Comparison of ENCODE assay signal across 28 cellular contexts in genomic region chr1:62334434-62334833, GRCh38. TPM values are rescaled to one million over a fixed set of nuclear protein-coding genes. Genes with fewer than 3 reads are reported as not detected.
DNase-seq lines count a peak whose midpoint lies in the region; ATAC-seq and TF ChIP-seq lines count a peak whose summit lies in the region.
"Had no signal": no experiment of that assay in that cellular context is flagged by ENCODE, and none has a peak within 500 bp of the region (broad histone marks: within the 10 kb centered on the region; RNA-seq: fewer than 3 reads in every experiment).

No MANE protein-coding gene starts in this region.

- H3K9me3 ChIP-seq in vagina, result no peaks in the 10 kb centered on the region
- H3K9me3 ChIP-seq: neutrophil, psoas muscle, SK-N-SH, suprapubic skin had no signal

- no peaks in the 10 kb centered on the region for H3K27me3 Mint-ChIP-seq in activated naive CD8-positive, alpha-beta T cell treated with anti-CD3 and anti-CD28 coated beads, Interleukin-2, amount 10 ng/mL, durations not matched to agents 7 days and 5 days
- H3K27me3 Mint-ChIP-seq in activated naive CD8-positive, alpha-beta T cell treated with anti-CD3 and anti-CD28 coated beads, Interleukin-2, amount 50 U/mL, for 24 hours, result no peaks in the 10 kb centered on the region
- H3K27me3 Mint-ChIP-seq in WTC11 (ENCODE audit: low read depth), result no peaks in the 10 kb centered on the region; the same call in 1 of the 2 replicates
- peaks cover 6% of the 10 kb centered on the region for H3K27me3 Mint-ChIP-seq in type B pancreatic cell
- H3K27me3 Mint-ChIP-seq in activated T-helper 2 cell treated with anti-CD3 and anti-CD28 coated beads, Interferon-gamma antibody, Interleukin-2, Interleukin-4, amounts not matched to agents 10 μg/mL and 5 μg/mL and 100 μg/mL, durations not matched to agents 14 hours and 24 hours and 36 hours (ENCODE audit: low read depth), result no peaks in the 10 kb centered on the region

- TF ChIP-seq CTCF in WTC11 (IDR thresholded peaks at IDR 0.05) (no peak), type B pancreatic cell (conservative IDR thresholded peaks at IDR 0.05) (peak; percentile 50), vagina (IDR thresholded peaks at IDR 0.05) (no peak)

- CTCF ChIA-PET in WTC11 (lab: Charles Lee), result interaction anchor here (0.8 kb wide), 1 partner anchor 67 kb away, joined by 3 read pairs; no protein-coding TSS in a partner anchor

- POLR2A ChIA-PET in activated naive CD8-positive, alpha-beta T cell treated with anti-CD3 and anti-CD28 coated beads, Interleukin-2, amount 10 ng/mL, durations not matched to agents 7 days and 5 days (lab: Charles Lee), result no interaction called here
- POLR2A ChIA-PET in WTC11 (lab: Charles Lee), result no interaction called here

- peaks cover 11% of the 10 kb centered on the region for H3K4me1 Mint-ChIP-seq in activated naive CD8-positive, alpha-beta T cell treated with anti-CD3 and anti-CD28 coated beads, Interleukin-2, amount 10 ng/mL, durations not matched to agents 7 days and 5 days
- H3K4me1 Mint-ChIP-seq in activated naive CD8-positive, alpha-beta T cell treated with anti-CD3 and anti-CD28 coated beads, Interleukin-2, amount 50 U/mL, for 24 hours, result peaks cover 3% of the 10 kb centered on the region
- peaks cover 19% of the 10 kb centered on the region for H3K4me1 Mint-ChIP-seq in WTC11
- peaks cover 22% of the 10 kb centered on the region for H3K4me1 Mint-ChIP-seq in type B pancreatic cell (ENCODE audit: unreplicated experiment)
- no peaks in the 10 kb centered on the region for H3K4me1 Mint-ChIP-seq in activated T-helper 2 cell treated with anti-CD3 and anti-CD28 coated beads, Interferon-gamma antibody, Interleukin-2, Interleukin-4, amounts not matched to agents 10 μg/mL and 5 μg/mL and 100 μg/mL, durations not matched to agents 14 hours and 24 hours and 36 hours (ENCODE audit: low read depth)
- H3K4me1 Mint-ChIP-seq: CD8-positive, alpha-beta memory T cell; T-helper 17 cell had no signal

- peaks cover 2% of the 10 kb centered on the region for H3K36me3 Mint-ChIP-seq in activated naive CD8-positive, alpha-beta T cell treated with anti-CD3 and anti-CD28 coated beads, Interleukin-2, amount 10 ng/mL, durations not matched to agents 7 days and 5 days
- no peaks in the 10 kb centered on the region for H3K36me3 Mint-ChIP-seq in activated naive CD8-positive, alpha-beta T cell treated with anti-CD3 and anti-CD28 coated beads, Interleukin-2, amount 50 U/mL, for 24 hours (ENCODE audit: low read depth)
- H3K36me3 Mint-ChIP-seq in WTC11 (no peaks in the 10 kb centered on the region), type B pancreatic cell (no peaks in the 10 kb centered on the region)
- no peaks in the 10 kb centered on the region for H3K36me3 Mint-ChIP-seq in activated T-helper 2 cell treated with anti-CD3 and anti-CD28 coated beads, Interferon-gamma antibody, Interleukin-2, Interleukin-4, amounts not matched to agents 10 μg/mL and 5 μg/mL and 100 μg/mL, durations not matched to agents 14 hours and 24 hours and 36 hours (ENCODE audit: low read depth)
- H3K36me3 Mint-ChIP-seq: CD8-positive, alpha-beta memory T cell had no signal

- H3K27ac ChIP-seq in vagina, result no peak overlapping the region
- H3K27ac ChIP-seq: 22Rv1, hepatocyte, neutrophil, psoas muscle, suprapubic skin had no signal

- no peaks in the 10 kb centered on the region for H3K36me3 ChIP-seq in vagina
- H3K36me3 ChIP-seq: neutrophil, suprapubic skin had no signal

- TF ChIP-seq POLR2A in vagina (IDR thresholded peaks at IDR 0.05), result no peak

- ATAC-seq in activated naive CD8-positive, alpha-beta T cell treated with anti-CD3 and anti-CD28 coated beads, Interleukin-2, amount 10 ng/mL, durations not matched to agents 7 days and 5 days (ENCODE audit: low read depth), result no peak
- ATAC-seq in activated naive CD8-positive, alpha-beta T cell treated with anti-CD3 and anti-CD28 coated beads, Interleukin-2, amount 50 U/mL, for 24 hours, result no peak
- ATAC-seq in WTC11 (peak; percentile 20), esophagus mucosa (peak; percentile 70)
- ATAC-seq: activated CD8-positive, alpha-beta T cell treated with anti-CD3 and anti-CD28 coated beads, Interleukin-2, amount 10 ng/mL, durations not matched to agents 7 days and 5 days; left cardiac atrium; psoas muscle; T-helper 17 cell had no signal

- DNase-seq in activated naive CD8-positive, alpha-beta T cell treated with anti-CD3 and anti-CD28 coated beads, Interleukin-2, amount 10 ng/mL, durations not matched to agents 7 days and 5 days, result no peak
- no peak for DNase-seq in activated naive CD8-positive, alpha-beta T cell treated with anti-CD3 and anti-CD28 coated beads, Interleukin-2, amount 50 U/mL, for 24 hours
- DNase-seq in WTC11 (ENCODE audit: low spot score) (no peak), type B pancreatic cell (ENCODE audit: extremely low spot score, unreplicated experiment) (no peak), vagina (ENCODE audit: extremely low spot score in 2 of 2) (no peak)
- no peak for DNase-seq in activated T-helper 2 cell treated with anti-CD3 and anti-CD28 coated beads, Interferon-gamma antibody, Interleukin-2, Interleukin-4, amounts not matched to agents 10 μg/mL and 5 μg/mL and 100 μg/mL, durations not matched to agents 14 hours and 24 hours and 36 hours (ENCODE audit: low spot score)
- no peak for DNase-seq in activated CD4-positive, alpha-beta T cell treated with anti-CD3 and anti-CD28 coated beads, Interleukin-2, amount 50 U/mL, for 4 hours
- DNase-seq: activated CD8-positive, alpha-beta T cell treated with anti-CD3 and anti-CD28 coated beads, Interleukin-2, amount 10 ng/mL, durations not matched to agents 7 days and 5 days; activated gamma-delta T cell; CD8-positive, alpha-beta memory T cell; DMS153; foreskin melanocyte; Kasumi-1; left cardiac atrium; mammary epithelial cell; NCI-H187; NCI-H2171 treated with DMSO at 0.1 percent for 48 hours; NCI-H524; psoas muscle; SK-N-SH; stimulated activated CD4-positive, alpha-beta T cell treated with anti-CD3 and anti-CD28 coated beads, Interleukin-15, amount 100 ng/mL, for 24 hours; stimulated activated naive CD4-positive, alpha-beta T cell; T-helper 17 cell had no signal

- H3K4me3 Mint-ChIP-seq in activated naive CD8-positive, alpha-beta T cell treated with anti-CD3 and anti-CD28 coated beads, Interleukin-2, amount 10 ng/mL, durations not matched to agents 7 days and 5 days, result no peak overlapping the region
- H3K4me3 Mint-ChIP-seq in activated naive CD8-positive, alpha-beta T cell treated with anti-CD3 and anti-CD28 coated beads, Interleukin-2, amount 50 U/mL, for 24 hours, result no peak overlapping the region
- no peak overlapping the region for H3K4me3 Mint-ChIP-seq in WTC11
- no peak overlapping the region for H3K4me3 Mint-ChIP-seq in type B pancreatic cell
- no peak overlapping the region for H3K4me3 Mint-ChIP-seq in activated T-helper 2 cell treated with anti-CD3 and anti-CD28 coated beads, Interferon-gamma antibody, Interleukin-2, Interleukin-4, amounts not matched to agents 10 μg/mL and 5 μg/mL and 100 μg/mL, durations not matched to agents 14 hours and 24 hours and 36 hours (ENCODE audit: low read depth)
- H3K4me3 Mint-ChIP-seq: activated CD8-positive, alpha-beta T cell treated with anti-CD3 and anti-CD28 coated beads, Interleukin-2, amount 10 ng/mL, durations not matched to agents 7 days and 5 days; CD8-positive, alpha-beta memory T cell; T-helper 17 cell had no signal

- H3K27me3 ChIP-seq in vagina, result no peaks in the 10 kb centered on the region
- H3K27me3 ChIP-seq: hepatocyte, neutrophil had no signal

- intact Hi-C loops in vagina (cut with DNase I), result no loop called here
- intact Hi-C loops in activated T-helper 2 cell treated with anti-CD3 and anti-CD28 coated beads, Interferon-gamma antibody, Interleukin-2, Interleukin-4, amounts not matched to agents 10 μg/mL and 5 μg/mL and 100 μg/mL, durations not matched to agents 14 hours and 24 hours and 36 hours (cut with micrococcal nuclease), result no loop called here

- peak overlapping the region; percentile 43 for H3K27ac Mint-ChIP-seq in activated naive CD8-positive, alpha-beta T cell treated with anti-CD3 and anti-CD28 coated beads, Interleukin-2, amount 10 ng/mL, durations not matched to agents 7 days and 5 days
- no peak overlapping the region for H3K27ac Mint-ChIP-seq in activated naive CD8-positive, alpha-beta T cell treated with anti-CD3 and anti-CD28 coated beads, Interleukin-2, amount 50 U/mL, for 24 hours
- H3K27ac Mint-ChIP-seq in WTC11 (no peak overlapping the region), type B pancreatic cell (no peak overlapping the region)
- H3K27ac Mint-ChIP-seq in activated T-helper 2 cell treated with anti-CD3 and anti-CD28 coated beads, Interferon-gamma antibody, Interleukin-2, Interleukin-4, amounts not matched to agents 10 μg/mL and 5 μg/mL and 100 μg/mL, durations not matched to agents 14 hours and 24 hours and 36 hours, result no peak overlapping the region
- H3K27ac Mint-ChIP-seq: activated CD8-positive, alpha-beta T cell treated with anti-CD3 and anti-CD28 coated beads, Interleukin-2, amount 10 ng/mL, durations not matched to agents 7 days and 5 days; T-helper 17 cell had no signal

- no peak overlapping the region for H3K4me3 ChIP-seq in vagina
- H3K4me3 ChIP-seq: hepatocyte, psoas muscle, suprapubic skin had no signal

- H3K4me1 ChIP-seq in vagina, result peaks cover 19% of the 10 kb centered on the region
- H3K4me1 ChIP-seq: psoas muscle had no signal

- H3K9me3 Mint-ChIP-seq in activated naive CD8-positive, alpha-beta T cell treated with anti-CD3 and anti-CD28 coated beads, Interleukin-2, amount 10 ng/mL, durations not matched to agents 7 days and 5 days, result peaks cover 6% of the 10 kb centered on the region
- H3K9me3 Mint-ChIP-seq in activated naive CD8-positive, alpha-beta T cell treated with anti-CD3 and anti-CD28 coated beads, Interleukin-2, amount 50 U/mL, for 24 hours, result no peaks in the 10 kb centered on the region
- H3K9me3 Mint-ChIP-seq in WTC11 (peaks cover 4% of the 10 kb centered on the region; the same call in 1 of the 2 replicates), type B pancreatic cell (peaks cover 11% of the 10 kb centered on the region)
- H3K9me3 Mint-ChIP-seq in activated T-helper 2 cell treated with anti-CD3 and anti-CD28 coated beads, Interferon-gamma antibody, Interleukin-2, Interleukin-4, amounts not matched to agents 10 μg/mL and 5 μg/mL and 100 μg/mL, durations not matched to agents 14 hours and 24 hours and 36 hours, result no peaks in the 10 kb centered on the region
- H3K9me3 Mint-ChIP-seq: CD8-positive, alpha-beta memory T cell had no signal

RNA-seq across cellular contexts. Expression of gene KANK4, which starts 15.2 kb away (rescaled TPM):
- not detected for total RNA-seq in activated naive CD8-positive, alpha-beta T cell treated with anti-CD3 and anti-CD28 coated beads, Interleukin-2, amount 10 ng/mL, durations not matched to agents 7 days and 5 days
- total RNA-seq in WTC11 (2021) (0.23 to 0.55 TPM (median 0.35 TPM) in 3 replicates), esophagus mucosa (not detected), type B pancreatic cell (ENCODE audit: low replicate concordance) (5.9 and 11.3 TPM in 2 replicates), vagina (1.2 TPM)
- total RNA-seq in activated T-helper 2 cell treated with anti-CD3 and anti-CD28 coated beads, Interferon-gamma antibody, Interleukin-2, Interleukin-4, amounts not matched to agents 10 μg/mL and 5 μg/mL and 100 μg/mL, durations not matched to agents 14 hours and 24 hours and 36 hours, result not detected in 2 replicates
- total RNA-seq: activated CD8-positive, alpha-beta T cell treated with anti-CD3 and anti-CD28 coated beads, Interleukin-2, amount 10 ng/mL, durations not matched to agents 7 days and 5 days; CD8-positive, alpha-beta memory T cell; T-helper 17 cell had no signal

Comparison
In these comparisons a context has a peak if more than half of its experiments do, and no peak if none do; other contexts are left out.
1. ATAC-seq: peak in WTC11 (single experiment) and esophagus mucosa (single experiment); none in activated naive CD8-positive, alpha-beta T cell treated with anti-CD3 and anti-CD28 coated beads, Interleukin-2, amount 10 ng/mL, durations not matched to agents 7 days and 5 days (single experiment) and activated naive CD8-positive, alpha-beta T cell treated with anti-CD3 and anti-CD28 coated beads, Interleukin-2, amount 50 U/mL, for 24 hours (single experiment).